Comparison of ENCODE assay signal across 8 cellular contexts in genomic region chr16:66275795-66276428, GRCh38.
DNase-seq lines count a peak whose midpoint lies in the region; ATAC-seq and TF ChIP-seq lines count a peak whose summit lies in the region.

No MANE protein-coding gene starts in this region.

- no peaks in the 10 kb centered on the region for H3K36me3 ChIP-seq in Panc1 (ENCODE audit: control insufficient read depth, insufficient read depth, low read length)
- no peaks in the 10 kb centered on the region for H3K36me3 ChIP-seq in endodermal cell (ENCODE audit: control insufficient read depth, insufficient read depth, low read length)
- no peaks in the 10 kb centered on the region for H3K36me3 ChIP-seq in gastrocnemius medialis

- H3K36me3 Mint-ChIP-seq in endodermal cell (ENCODE audit: low read depth) = no peaks in the 10 kb centered on the region

- H3K27me3 Mint-ChIP-seq in endodermal cell (ENCODE audit: insufficient read depth) = peaks cover 5% of the 10 kb centered on the region

- no peak overlapping the region for H3K9ac ChIP-seq in endodermal cell (ENCODE audit: extremely low read depth, low read length, poor library complexity, severe bottlenecking)

- DNase-seq in DMS53 (lab: John Stamatoyannopoulos, UW) (peak; percentile 83), HS-27A (ENCODE audit: low read depth) (peak; percentile 39), Panc1 (ENCODE audit: low read depth, low spot score) (peak; percentile 32), endodermal cell (peak; percentile 90), myocyte (ENCODE audit: low read depth) (peak; percentile 68), gastrocnemius medialis (no peak)
- no peak for DNase-seq in NK-92 treated with Interleukin-12 subunit alpha and Interleukin-12 subunit beta, amount 100 ng/mL, for 24 hours (lab: John Stamatoyannopoulos, UW)

- H3K27me3 ChIP-seq in Panc1 (ENCODE audit: control insufficient read depth, insufficient read depth, low read length) (no peaks in the 10 kb centered on the region), endodermal cell (ENCODE audit: control insufficient read depth, insufficient read depth, low read length, poor library complexity, severe bottlenecking) (no peaks in the 10 kb centered on the region), gastrocnemius medialis (peaks cover 0 to 1% (median 0%) of the 10 kb centered on the region in 3 donors)

- H3K4me1 Mint-ChIP-seq in endodermal cell = peaks cover 10% of the 10 kb centered on the region

- TF ChIP-seq CTCF in Panc1 (IDR thresholded peaks at IDR 0.05) (peak; percentile 71), endodermal cell (conservative IDR thresholded peaks at IDR 0.05) (peak; percentile 79), gastrocnemius medialis (IDR thresholded peaks at IDR 0.05 in 4 of 5, conservative IDR thresholded peaks at IDR 0.05 in 1 of 5) (peak in 2 of 5 experiments; percentile 22 to 29)

- CTCF ChIA-PET in Panc1 (lab: Charles Lee) = interaction anchor here (0.7 kb wide), 1 partner anchor 83 kb away, joined by 3 read pairs; no protein-coding TSS in a partner anchor

- BruUV-seq in Panc1 (replicated peaks; lab: Mats Ljungman, UMichigan) = no TSS peak

- no peak overlapping the region for H3K4me3 Mint-ChIP-seq in endodermal cell

- POLR2A ChIA-PET in Panc1 (lab: Charles Lee) = no interaction called here

- no peak for TF ChIP-seq POLR2A in gastrocnemius medialis (IDR thresholded peaks at IDR 0.05)

- H3K9me3 Mint-ChIP-seq in endodermal cell = peaks cover 10% of the 10 kb centered on the region

- H3K27ac Mint-ChIP-seq in endodermal cell = no peak overlapping the region

- H3K9me3 ChIP-seq in Panc1 (ENCODE audit: control insufficient read depth, insufficient read depth, low read depth, low read length) (no peaks in the 10 kb centered on the region), endodermal cell (ENCODE audit: control insufficient read depth, low read length) (no peaks in the 10 kb centered on the region), gastrocnemius medialis (no peaks in the 10 kb centered on the region)

- no peak overlapping the region for H3K27ac ChIP-seq in Panc1 (ENCODE audit: low read length)
- H3K27ac ChIP-seq in endodermal cell (ENCODE audit: low read depth, low read length) = no peak overlapping the region
- no peak overlapping the region for H3K27ac ChIP-seq in gastrocnemius medialis

- H3K4me1 ChIP-seq in Panc1 (ENCODE audit: control insufficient read depth, insufficient read depth, low read length) = no peaks in the 10 kb centered on the region
- H3K4me1 ChIP-seq in endodermal cell (ENCODE audit: control insufficient read depth, insufficient read depth, low read length) = no peaks in the 10 kb centered on the region
- no peaks in the 10 kb centered on the region for H3K4me1 ChIP-seq in gastrocnemius medialis

- in situ Hi-C loops in Panc1 (cut with HindIII; ENCODE audit: low pct_unique_long_range_greater_than_20kb, low sequenced_read_pairs) (no loop called here), gastrocnemius medialis (cut with MboI; ENCODE audit: low sequenced_read_pairs in 4 of 4) (no loop called here)

- WGBS in endodermal cell (ENCODE audit: insufficient coverage in 1 of 2, insufficient read length in 1 of 2), 2 experiments = 22 to 34% methylated on average over 3 to 6 of the region's 6 CpGs

- peak; percentile 77 for ATAC-seq in Panc1
- ATAC-seq in gastrocnemius medialis = no peak
- no peak for ATAC-seq in HG03095 (IDR thresholded peaks at IDR 0.05; ENCODE audit: unreplicated experiment)

- no peak overlapping the region for H3K4me3 ChIP-seq in Panc1 (ENCODE audit: low read depth in 2 of 2, low read length in 2 of 2)
- H3K4me3 ChIP-seq in endodermal cell (ENCODE audit: low read length) = no peak overlapping the region
- no peak overlapping the region for H3K4me3 ChIP-seq in gastrocnemius medialis

- intact Hi-C loops in Panc1 (cut with micrococcal nuclease; ENCODE audit: unreplicated experiment) = loop anchor here (1.0 to 10.0 kb wide), 2 partner anchors 39 to 1141 kb away; no protein-coding TSS in a partner anchor
- intact Hi-C loops in gastrocnemius medialis (cut with DNase I; ENCODE audit: low total_unique reads) = no loop called here

Comparison
In these comparisons a context has a peak if more than half of its experiments do, and no peak if none do; other contexts are left out.
1. DNase-seq: peak in DMS53 (single experiment), HS-27A (single experiment), Panc1 (single experiment), endodermal cell (single experiment) and myocyte (single experiment); none in gastrocnemius medialis (0 of 2) and NK-92 treated with Interleukin-12 subunit alpha and Interleukin-12 subunit beta, amount 100 ng/mL, for 24 hours (single experiment).